24 cellular contexts compared by ENCODE assay signal in the genomic region with DNA sequence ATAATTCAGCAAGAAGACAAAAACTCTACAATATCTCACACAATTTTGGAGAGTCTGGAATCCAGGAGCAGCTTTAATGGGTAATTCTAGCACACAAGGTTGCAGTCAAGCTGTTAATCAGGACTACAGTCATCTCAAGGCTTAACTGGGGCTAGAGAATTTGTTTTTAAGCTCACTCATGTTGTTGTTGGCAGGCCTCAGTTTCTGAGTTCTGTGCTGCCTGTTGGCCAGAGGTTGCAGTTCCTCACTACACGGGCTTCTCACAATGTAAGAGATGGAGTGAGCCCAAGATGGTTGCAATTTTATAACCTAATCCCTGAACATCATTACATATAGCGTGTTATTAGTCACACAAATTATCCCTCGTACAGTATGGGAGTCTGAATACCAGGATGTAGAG. TPM values are rescaled to one million over a fixed set of nuclear protein-coding genes. Genes with fewer than 3 reads are reported as not detected.
"Had no signal": no experiment of that assay in that cellular context is flagged by ENCODE, and none has a peak within 500 bp of the region (broad histone marks: within the 10 kb centered on the region; RNA-seq: fewer than 3 reads in every experiment).

No MANE protein-coding gene starts in this region.

- ATAC-seq: activated CD8-positive, alpha-beta T cell treated with anti-CD3 and anti-CD28 coated beads for 36 hours; activated T-helper 17 cell treated with anti-CD3 and anti-CD28 coated beads, Interleukin-2, amount 50 U/mL, for 72 hours; esophagus mucosa; left lung; stimulated activated naive CD8-positive, alpha-beta T cell treated with anti-CD3 and anti-CD28 coated beads, Interleukin-15, amount 100 ng/mL, for 72 hours had no signal

- DNase-seq: activated CD4-positive, alpha-beta T cell treated with anti-CD3 and anti-CD28 coated beads, Interleukin-2, amount 10 ng/mL, durations not matched to agents 24 days and 14 days; activated CD4-positive, CD25-positive, alpha-beta regulatory T cell; activated CD8-positive, alpha-beta T cell treated with anti-CD3 and anti-CD28 coated beads for 36 hours; activated naive CD4-positive, alpha-beta T cell; activated naive CD8-positive, alpha-beta T cell treated with anti-CD3 and anti-CD28 coated beads, Interleukin-2, amount 10 ng/mL, durations not matched to agents 7 days and 5 days; activated T-cell treated with anti-CD3 and anti-CD28 coated beads, Interleukin-2, amount 50 U/mL, for 1 hour; cerebellar nuclear complex; effector CD8-positive, alpha-beta T cell; foreskin melanocyte; head of caudate nucleus; kidney; left lung; nephron progenitor cell; nucleus accumbens; posterior cingulate gyrus; small intestine; stimulated activated CD4-positive, alpha-beta T cell treated with anti-CD3 and anti-CD28 coated beads, Interleukin-15, amount 100 ng/mL, for 24 hours; stimulated activated CD4-positive, alpha-beta T cell treated with anti-CD3 and anti-CD28 coated beads, Interleukin-2, amount 100 ng/mL, for 48 hours; stimulated activated naive CD8-positive, alpha-beta T cell treated with anti-CD3 and anti-CD28 coated beads, Interleukin-15, amount 100 ng/mL, for 72 hours; T-helper 1 cell; T-helper 9 cell had no signal

RNA-seq across cellular contexts. Expression of gene TMEFF2, which starts 50.6 kb away (rescaled TPM):
- total RNA-seq: activated CD4-positive, alpha-beta T cell treated with anti-CD3 and anti-CD28 coated beads, Interleukin-2, amount 10 ng/mL, durations not matched to agents 24 days and 14 days; activated CD8-positive, alpha-beta T cell treated with anti-CD3 and anti-CD28 coated beads for 36 hours; activated naive CD8-positive, alpha-beta T cell treated with anti-CD3 and anti-CD28 coated beads, Interleukin-2, amount 10 ng/mL, durations not matched to agents 7 days and 5 days; activated T-helper 17 cell treated with anti-CD3 and anti-CD28 coated beads, Interleukin-2, amount 50 U/mL, for 72 hours; esophagus mucosa; kidney; left lung; renal cortical epithelial cell had no signal
